ENCODE assay signal across 9 cellular contexts in the genomic region with DNA sequence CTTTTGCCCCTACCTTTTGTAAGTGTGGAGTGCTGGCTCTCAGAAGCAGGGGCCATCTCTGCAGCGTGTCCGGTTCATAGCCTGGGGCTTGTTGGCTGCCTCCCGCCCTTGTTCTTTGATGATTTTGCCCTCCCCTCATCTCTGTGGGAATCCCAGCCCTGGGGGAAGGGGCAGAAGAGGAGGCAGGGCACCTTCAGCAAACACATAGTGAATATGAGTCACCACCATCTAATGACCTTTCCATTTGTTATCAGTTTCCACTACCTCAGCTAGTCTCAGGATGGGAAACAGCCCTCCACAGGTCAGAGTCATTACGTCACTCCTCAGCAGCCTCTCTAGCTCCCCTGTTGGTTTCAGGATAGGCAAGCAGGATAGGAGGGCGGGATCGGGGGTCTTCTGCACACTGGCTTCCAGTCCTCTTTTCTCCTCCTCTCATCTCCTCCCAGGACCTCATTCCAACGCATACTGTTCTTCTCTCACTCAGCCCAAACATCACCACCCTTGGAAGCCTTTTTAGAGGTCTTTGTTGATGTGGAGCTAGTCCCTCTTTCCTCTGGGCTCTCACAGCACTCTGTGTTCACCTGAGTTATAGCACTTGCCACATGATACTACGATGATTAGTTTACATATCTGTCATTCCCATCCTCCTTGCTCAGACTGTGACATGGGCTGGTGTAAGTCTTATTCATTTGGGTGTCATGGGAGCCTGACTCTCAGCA. TPM values are rescaled to one million over a fixed set of nuclear protein-coding genes. Genes with fewer than 3 reads are reported as not detected.
DNase-seq lines count a peak whose midpoint lies in the region; ATAC-seq, FAIRE-seq and TF ChIP-seq lines count a peak whose summit lies in the region.
"Had no signal": no experiment of that assay in that cellular context is flagged by ENCODE, and none has a peak within 500 bp of the region (broad histone marks: within the 10 kb centered on the region; RNA-seq: fewer than 3 reads in every experiment).

No MANE protein-coding gene starts in this region.

- TF ChIP-seq EP300 in HepG2 (IDR thresholded peaks at IDR 0.05; ENCODE audit: low read depth in 2 of 2, low read length in 2 of 2): peak; percentile 77 to 85; a peak in 2 of 4 replicates
- TF ChIP-seq EP300 in HepG2 (CRISPR knock-in tag; IDR thresholded peaks at IDR 0.05; ENCODE audit: borderline replicate concordance): peak; percentile 89

- peak in 1 of 2 experiments; percentile 23; a peak in 1 of 4 replicates for TF ChIP-seq POLR2A in HepG2 (IDR thresholded peaks at IDR 0.05; ENCODE audit: insufficient read depth in 1 of 2, low read depth in 2 of 2, low read length in 2 of 2)

- no TSS peak for BruUV-seq in HepG2 (replicated peaks; lab: Mats Ljungman, UMichigan)

- H3K27me3 ChIP-seq in HepG2 (ENCODE audit: control insufficient read depth in 1 of 2, insufficient read depth in 2 of 2, low read length in 2 of 2): 0 out of 5 replicates have a peak, but pooled peaks cover 0 to 5% of the 10 kb centered on the region in 2 experiments

- H3K4me3 ChIP-seq in HepG2 (replicated peaks in 1 of 3; ENCODE audit: insufficient read depth in 1 of 3, low read depth in 2 of 3, low read length in 3 of 3): peak overlapping the region; percentile 14 to 41 (median 28); a peak in 5 of 6 replicates

- no peaks in the 10 kb centered on the region for H3K9me3 ChIP-seq in HepG2 (ENCODE audit: low read length)

- POLR2A ChIA-PET in HepG2 (lab: Yijun Ruan, JAX): interaction anchor here (0.9 to 2.6 kb wide), 9 partner anchors 9 to 270 kb away, joined by 3 to 54 read pairs (median 3); partner anchors contain the start of genes GADD45A and SERBP1

- TF ChIP-seq CTCF in HepG2 (CRISPR knock-in tag; IDR thresholded peaks at IDR 0.05): peak; percentile 61

- intact Hi-C loops in HepG2 (cut with micrococcal nuclease; ENCODE audit: unreplicated experiment): no loop called here

- peak overlapping the region; percentile 61 for H3K27ac ChIP-seq in HepG2 (ENCODE audit: extremely low read length, insufficient read depth, low read length)

- FAIRE-seq in HepG2 (lab: Jason Lieb, UNC): peak; percentile 99

- in situ Hi-C loops in HepG2 (cut with HindIII; ENCODE audit: extremely low pct_ligation_motif_present, low pct_unique_long_range_greater_than_20kb): no loop called here

- peak overlapping the region; percentile 80 for H3K4me2 ChIP-seq in HepG2 (ENCODE audit: low read depth, low read length)

- H3K9ac ChIP-seq in HepG2 (ENCODE audit: insufficient read depth, low read depth, low read length): peak overlapping the region; percentile 69

- no peaks in the 10 kb centered on the region for H4K20me1 ChIP-seq in HepG2 (ENCODE audit: insufficient read depth, low read length)

- no peak for TF ChIP-seq RAD21 in HepG2 (CRISPR knock-in tag; IDR thresholded peaks at IDR 0.05)

- WGBS in HepG2 (ENCODE audit: low lambda C conversion rate): 2% methylated on average over 8 of the region's 8 CpGs

- DNase-seq in activated naive CD4-positive, alpha-beta T cell treated with anti-CD3 and anti-CD28 coated beads, Interleukin-2, amount 50 U/mL, for 16 hours: peak; percentile 14
- peak; percentile 98 for DNase-seq in HepG2 (ENCODE audit: low spot score)
- DNase-seq in middle frontal gyrus (ENCODE audit: extremely low spot score, low spot score): no peak
- DNase-seq: naive B cell had no signal

- H3K36me3 ChIP-seq in HepG2 (replicated peaks in 1 of 2; ENCODE audit: control insufficient read depth in 1 of 2, insufficient read depth in 2 of 2, low read length in 2 of 2): no peaks in the 10 kb centered on the region

- CTCF ChIA-PET in HepG2 (lab: Yijun Ruan, JAX; ENCODE audit: low intra/inter-chr PET ratio, low total read pairs): interaction anchor here (0.8 kb wide), 1 partner anchor 59 kb away, joined by 3 read pairs; no protein-coding TSS in a partner anchor

- H2AFZ ChIP-seq in HepG2 (ENCODE audit: low read length): peak overlapping the region; percentile 69

- no peaks in the 10 kb centered on the region for H3K79me2 ChIP-seq in HepG2 (ENCODE audit: insufficient read depth, low read length)

- ATAC-seq in GM18519 (IDR thresholded peaks at IDR 0.05; ENCODE audit: low FRiP score, unreplicated experiment) (peak; percentile 53), HG03442 (IDR thresholded peaks at IDR 0.05; ENCODE audit: unreplicated experiment) (peak; percentile 75), HepG2 (peak; percentile 89), GM19467 (IDR thresholded peaks at IDR 0.05; ENCODE audit: unreplicated experiment) (no peak), HG02763 (IDR thresholded peaks at IDR 0.05; ENCODE audit: unreplicated experiment) (no peak), GM19328 (IDR thresholded peaks at IDR 0.05; ENCODE audit: unreplicated experiment) (no peak)

- peaks cover 60% of the 10 kb centered on the region for H3K4me1 ChIP-seq in HepG2 (ENCODE audit: insufficient read depth, low read length)

TF ChIP-seq in HepG2, 621 proteins besides CTCF, POLR2A, EP300 and RAD21 (continues in another document):
- peak; percentile 79 for TF ChIP-seq PPARG (CRISPR knock-in tag; conservative IDR thresholded peaks at IDR 0.05)
- 0 out of 2 replicates have a peak, but pooled peaks have one; percentile 21 for TF ChIP-seq TCF7L2 (IDR thresholded peaks at IDR 0.05; ENCODE audit: low read depth, low read length)
- TF ChIP-seq HMG20B (CRISPR knock-in tag; conservative IDR thresholded peaks at IDR 0.05): peak; percentile 88
- TF ChIP-seq SP4 (CRISPR knock-in tag; IDR thresholded peaks at IDR 0.05): no peak
- TF ChIP-seq GPN1 (CRISPR knock-in tag; IDR thresholded peaks at IDR 0.05; ENCODE audit: borderline replicate concordance): no peak
- TF ChIP-seq DBP (CRISPR knock-in tag; IDR thresholded peaks at IDR 0.05; ENCODE audit: not compliant biosample characterization): no peak
- TF ChIP-seq, protein P1, sequence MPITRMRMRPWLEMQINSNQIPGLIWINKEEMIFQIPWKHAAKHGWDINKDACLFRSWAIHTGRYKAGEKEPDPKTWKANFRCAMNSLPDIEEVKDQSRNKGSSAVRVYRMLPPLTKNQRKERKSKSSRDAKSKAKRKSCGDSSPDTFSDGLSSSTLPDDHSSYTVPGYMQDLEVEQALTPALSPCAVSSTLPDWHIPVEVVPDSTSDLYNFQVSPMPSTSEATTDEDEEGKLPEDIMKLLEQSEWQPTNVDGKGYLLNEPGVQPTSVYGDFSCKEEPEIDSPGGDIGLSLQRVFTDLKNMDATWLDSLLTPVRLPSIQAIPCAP (CRISPR knock-in tag; IDR thresholded peaks at IDR 0.05; ENCODE audit: low read depth): no peak
- no peak for TF ChIP-seq KLF15 (CRISPR knock-in tag; IDR thresholded peaks at IDR 0.05; ENCODE audit: borderline replicate concordance)
- TF ChIP-seq NPAS2 (CRISPR knock-in tag; IDR thresholded peaks at IDR 0.05; ENCODE audit: borderline replicate concordance): no peak
- no peak for TF ChIP-seq MTF2 (CRISPR knock-in tag; IDR thresholded peaks at IDR 0.05; ENCODE audit: borderline replicate concordance)
- no peak for TF ChIP-seq ZNF550 (CRISPR knock-in tag; IDR thresholded peaks at IDR 0.05; ENCODE audit: borderline replicate concordance)
- no peak for TF ChIP-seq TRIM24 (CRISPR knock-in tag; IDR thresholded peaks at IDR 0.05)
- 0 out of 2 replicates have a peak, but pooled peaks have one; percentile 68 for TF ChIP-seq ZNF34 (CRISPR knock-in tag; IDR thresholded peaks at IDR 0.05; ENCODE audit: borderline replicate concordance)
- no peak for TF ChIP-seq XBP1 (CRISPR knock-in tag; IDR thresholded peaks at IDR 0.05)

RNA-seq across cellular contexts. Expression of gene GADD45A, which starts 15.8 kb away (rescaled TPM):
- 25.0 and 46.2 TPM in 2 replicates for total RNA-seq in HepG2 (2016; rRNA removed; fragmentation: Illumina TruSeq; extraction: Trizol)
- 21.8 and 26.9 TPM in 2 replicates for total RNA-seq in HepG2 (2016; cell fraction: cytosol; rRNA removed; fragmentation: Illumina TruSeq; extraction: Trizol; ENCODE audit: low read depth)
- 23.2 and 49.2 TPM in 2 replicates for total RNA-seq in HepG2 (2016; cell fraction: insoluble cytoplasmic fraction; rRNA removed; fragmentation: Illumina TruSeq; extraction: Trizol)
- total RNA-seq in HepG2 (2016; cell fraction: membrane; rRNA removed; fragmentation: Illumina TruSeq; extraction: Trizol): 27.1 and 30.4 TPM in 2 replicates
- 59.8 and 64.1 TPM in 2 replicates for total RNA-seq in HepG2 (2016; cell fraction: nucleus; rRNA removed; fragmentation: Illumina TruSeq; extraction: Trizol)
- polyA plus RNA-seq in HepG2 (2011; rRNA removed): 33.2 and 36.2 TPM in 2 replicates
- polyA plus RNA-seq in HepG2 (2011; cell fraction: cytosol; rRNA removed): 30.4 and 31.8 TPM in 2 replicates
- 131 and 138 TPM in 2 replicates for polyA plus RNA-seq in HepG2 (2011; cell fraction: nucleus; rRNA removed)
- polyA plus RNA-seq in HepG2 (2012): 49.0 and 63.8 TPM in 2 replicates
- 24.1 and 25.0 TPM in 2 replicates for polyA plus RNA-seq in HepG2 (2016; cell fraction: cytosol; fragmentation: Illumina TruSeq; extraction: Trizol; ENCODE audit: low read depth)
- polyA plus RNA-seq in HepG2 (2016; cell fraction: insoluble cytoplasmic fraction; fragmentation: Illumina TruSeq; extraction: Trizol; ENCODE audit: low read depth): 48.7 and 51.1 TPM in 2 replicates
- 26.6 and 28.9 TPM in 2 replicates for polyA plus RNA-seq in HepG2 (2016; cell fraction: membrane; fragmentation: Illumina TruSeq; extraction: Trizol; ENCODE audit: low read depth)
- polyA plus RNA-seq in HepG2 (2016; cell fraction: nucleus; fragmentation: Illumina TruSeq; extraction: Trizol; ENCODE audit: insufficient read depth, low read depth): 151 and 156 TPM in 2 replicates
- 1.4 and 17.0 TPM in 2 replicates for polyA minus RNA-seq in HepG2 (2011; rRNA and poly(A)+ RNA removed; ENCODE audit: low replicate concordance)
- 11.3 and 13.7 TPM in 2 replicates for polyA minus RNA-seq in HepG2 (2011; cell fraction: cytosol; rRNA and poly(A)+ RNA removed)
- polyA minus RNA-seq in HepG2 (2011; cell fraction: nucleus; rRNA and poly(A)+ RNA removed): 60.7 and 75.2 TPM in 2 replicates

Comparison
In these comparisons a context has a peak if more than half of its experiments do, and no peak if none do; other contexts are left out.
1. ATAC-seq: peak in GM18519 (single experiment), HG03442 (single experiment) and HepG2 (single experiment); none in GM19467 (single experiment), HG02763 (single experiment) and GM19328 (single experiment).